Comparison of ENCODE assay signal across 14 cellular contexts in genomic region chr6:53279301-53279700, GRCh38.
"Had no signal": no experiment of that assay in that cellular context is flagged by ENCODE, and none has a peak within 500 bp of the region (broad histone marks: within the 10 kb centered on the region; RNA-seq: fewer than 3 reads in every experiment).

No MANE protein-coding gene starts in this region.

- H3K4me1 ChIP-seq: pancreas had no signal

- H2AFZ ChIP-seq: hepatocyte, neural progenitor cell had no signal

- H3K27me3 Mint-ChIP-seq: activated CD4-positive, alpha-beta T cell treated with anti-CD3 and anti-CD28 coated beads for 36 hours; activated naive CD4-positive, alpha-beta T cell treated with anti-CD3 and anti-CD28 coated beads, Interleukin-2, amount 50 U/mL, for 24 hours; brain; central memory CD8-positive, alpha-beta T cell; stimulated activated naive CD8-positive, alpha-beta T cell treated with anti-CD3 and anti-CD28 coated beads, Interleukin-15, Interleukin-2, amounts not matched to agents 100 ng/mL and 50 ng/mL, for 24 hours had no signal

- H3K4me2 ChIP-seq: hepatocyte, neural progenitor cell had no signal

- H3K27ac ChIP-seq: hepatocyte, neural progenitor cell, pancreas, thoracic aorta had no signal

- H3K9ac ChIP-seq: neural progenitor cell had no signal

- H3K27ac Mint-ChIP-seq: activated CD4-positive, alpha-beta T cell treated with anti-CD3 and anti-CD28 coated beads for 36 hours; activated naive CD4-positive, alpha-beta T cell treated with anti-CD3 and anti-CD28 coated beads, Interleukin-2, amount 50 U/mL, for 24 hours; brain; neural progenitor cell had no signal

- H3K9me3 ChIP-seq: pancreas, thoracic aorta had no signal

- H3K9me3 Mint-ChIP-seq: activated naive CD4-positive, alpha-beta T cell treated with anti-CD3 and anti-CD28 coated beads, Interleukin-2, amount 50 U/mL, for 24 hours; brain; central memory CD8-positive, alpha-beta T cell; neural progenitor cell; stimulated activated naive CD8-positive, alpha-beta T cell treated with anti-CD3 and anti-CD28 coated beads, Interleukin-15, Interleukin-2, amounts not matched to agents 100 ng/mL and 50 ng/mL, for 24 hours had no signal

- DNase-seq: activated CD4-positive, alpha-beta T cell treated with anti-CD3 and anti-CD28 coated beads for 36 hours; amygdala; dermis blood vessel endothelial cell; erythroblast; kidney; pancreas; stimulated activated CD4-positive, alpha-beta T cell treated with anti-CD3 and anti-CD28 coated beads, Interleukin-2, amount 100 ng/mL, for 48 hours had no signal

- H3K4me3 ChIP-seq: hepatocyte, neural progenitor cell, pancreas, thoracic aorta had no signal

- H3K4me3 Mint-ChIP-seq: activated CD4-positive, alpha-beta T cell treated with anti-CD3 and anti-CD28 coated beads for 36 hours; activated naive CD4-positive, alpha-beta T cell treated with anti-CD3 and anti-CD28 coated beads, Interleukin-2, amount 50 U/mL, for 24 hours; brain; central memory CD8-positive, alpha-beta T cell; neural progenitor cell; stimulated activated naive CD8-positive, alpha-beta T cell treated with anti-CD3 and anti-CD28 coated beads, Interleukin-15, Interleukin-2, amounts not matched to agents 100 ng/mL and 50 ng/mL, for 24 hours had no signal

- ATAC-seq: activated CD4-positive, alpha-beta T cell treated with anti-CD3 and anti-CD28 coated beads for 36 hours; pancreas had no signal

- H3K27me3 ChIP-seq: hepatocyte, neural progenitor cell, pancreas had no signal
